In genomic region chr12:59850268-59850667, GRCh38 we compare ENCODE assay signal across 14 cellular contexts.
DNase-seq lines count a peak whose midpoint lies in the region; ATAC-seq and TF ChIP-seq lines count a peak whose summit lies in the region.
"Had no signal": no experiment of that assay in that cellular context is flagged by ENCODE, and none has a peak within 500 bp of the region (broad histone marks: within the 10 kb centered on the region; RNA-seq: fewer than 3 reads in every experiment).

No MANE protein-coding gene starts in this region.

- H3K4me1 Mint-ChIP-seq in GM23338 (peaks cover 7% of the 10 kb centered on the region), nephron progenitor cell (peaks cover 13% of the 10 kb centered on the region)
- H3K4me1 Mint-ChIP-seq: CD14-positive monocyte had no signal

- no peak for ATAC-seq in GM23338
- ATAC-seq in HG02678 (IDR thresholded peaks at IDR 0.05; ENCODE audit: unreplicated experiment): no peak
- no peak for ATAC-seq in GM21390 (IDR thresholded peaks at IDR 0.05; ENCODE audit: unreplicated experiment)
- ATAC-seq: A549; CD8-positive, alpha-beta T cell had no signal

- no peaks in the 10 kb centered on the region for H3K27me3 Mint-ChIP-seq in GM23338 (ENCODE audit: insufficient read depth, low read depth, poor library complexity)
- no peaks in the 10 kb centered on the region for H3K27me3 Mint-ChIP-seq in nephron progenitor cell (ENCODE audit: low read depth, poor library complexity)

- no peaks in the 10 kb centered on the region for H4K20me1 ChIP-seq in GM23338 (replicated peaks; ENCODE audit: insufficient read depth)

- H3K4me2 ChIP-seq in GM23338: no peak overlapping the region
- H3K4me2 ChIP-seq: A549 had no signal

- TF ChIP-seq CTCF in GM23338 (conservative IDR thresholded peaks at IDR 0.05; ENCODE audit: low read depth in 2 of 2): no peak
- TF ChIP-seq CTCF in nephron progenitor cell (IDR thresholded peaks at IDR 0.05): no peak

- peaks cover 5% of the 10 kb centered on the region for H3K9me2 ChIP-seq in GM23338 (ENCODE audit: insufficient read depth)

- H3K27me3 ChIP-seq in GM23338 (ENCODE audit: insufficient read depth): no peaks in the 10 kb centered on the region

- H3K27ac Mint-ChIP-seq in GM23338 (no peak overlapping the region), nephron progenitor cell (peak overlapping the region; percentile 70)
- H3K27ac Mint-ChIP-seq: CD14-positive monocyte; CD8-positive, alpha-beta T cell had no signal

- H3K36me3 Mint-ChIP-seq in GM23338 (ENCODE audit: low read depth) (peaks cover 3% of the 10 kb centered on the region; the same call in 1 of the 3 replicates), nephron progenitor cell (ENCODE audit: low read depth) (no peaks in the 10 kb centered on the region)
- H3K36me3 Mint-ChIP-seq: CD14-positive monocyte; CD8-positive, alpha-beta T cell had no signal

- H2AFZ ChIP-seq in GM23338: peak overlapping the region; percentile 64; the same call in 1 of the 2 replicates
- H2AFZ ChIP-seq: GM23248 had no signal

- peaks cover 7% of the 10 kb centered on the region; the same call in 1 of the 2 replicates for H3K4me1 ChIP-seq in GM23338 (ENCODE audit: insufficient read depth)
- H3K4me1 ChIP-seq: A549, Caco-2 had no signal

- DNase-seq in GM23338 (ENCODE audit: low spot score) (peak; percentile 6), NCI-H2171 (lab: John Stamatoyannopoulos, UW) (peak; percentile 11), dermis blood vessel endothelial cell (peak; percentile 75), nephron progenitor cell (no peak), COLO668 (lab: John Stamatoyannopoulos, UW; ENCODE audit: unreplicated experiment) (no peak)
- DNase-seq: Caco-2; CD8-positive, alpha-beta T cell; GM23248; H7; IMR-90 had no signal

- no peak overlapping the region for H3K4me3 ChIP-seq in GM23338
- H3K4me3 ChIP-seq: A549, GM23248 had no signal

- peaks cover 15% of the 10 kb centered on the region; the same call in 2 of the 3 replicates for H3K9me3 Mint-ChIP-seq in GM23338
- H3K9me3 Mint-ChIP-seq in nephron progenitor cell: peaks cover 7% of the 10 kb centered on the region
- H3K9me3 Mint-ChIP-seq: CD8-positive, alpha-beta T cell had no signal

- no peaks in the 10 kb centered on the region for H3F3A ChIP-seq in GM23338 (replicated peaks; ENCODE audit: low read depth)

- H3K4me3 Mint-ChIP-seq in GM23338 (no peak overlapping the region), nephron progenitor cell (no peak overlapping the region)
- H3K4me3 Mint-ChIP-seq: CD14-positive monocyte; CD8-positive, alpha-beta T cell had no signal

- no peaks in the 10 kb centered on the region for H3K36me3 ChIP-seq in GM23338 (ENCODE audit: insufficient read depth)

- no peaks in the 10 kb centered on the region for H3K79me2 ChIP-seq in GM23338 (replicated peaks; ENCODE audit: insufficient read depth)

- H3K27ac ChIP-seq in GM23338 (ENCODE audit: low read depth): no peak overlapping the region
- H3K27ac ChIP-seq: A549, GM23248 had no signal

TF ChIP-seq in GM23338, 12 proteins besides CTCF, POLR2A, EP300 and RAD21:
- TF ChIP-seq CREB1 (CRISPR knock-in tag; IDR thresholded peaks at IDR 0.05; ENCODE audit: low read depth): no peak
- TF ChIP-seq REST (IDR thresholded peaks at IDR 0.05; ENCODE audit: unreplicated experiment): no peak

Comparison
In these comparisons a context has a peak if more than half of its experiments do, and no peak if none do; other contexts are left out.
1. DNase-seq: peak in GM23338 (single experiment), NCI-H2171 (single experiment) and dermis blood vessel endothelial cell (single experiment); none in nephron progenitor cell (single experiment) and COLO668 (single experiment).